Comparison of ENCODE assay signal across 13 cellular contexts in genomic region chr1:226722240-226722900, GRCh38. TPM values are rescaled to one million over a fixed set of nuclear protein-coding genes. Genes with fewer than 3 reads are reported as not detected.
DNase-seq lines count a peak whose midpoint lies in the region; ATAC-seq and TF ChIP-seq lines count a peak whose summit lies in the region.
"Had no signal": no experiment of that assay in that cellular context is flagged by ENCODE, and none has a peak within 500 bp of the region (broad histone marks: within the 10 kb centered on the region; RNA-seq: fewer than 3 reads in every experiment).

No MANE protein-coding gene starts in this region.

- H3K4me3 Mint-ChIP-seq in T-helper 2 cell treated with Interferon-gamma antibody and Interleukin-4, amounts not matched to agents 5 μg/mL and 100 μg/mL, for 36 hours: peak overlapping the region; percentile 64
- no peak overlapping the region for H3K4me3 Mint-ChIP-seq in stimulated activated memory B cell treated with anti-CD40 and anti-IgM and Interleukin-4, amounts not matched to agents 10 μg/mL and 1 μg/mL and 100 μg/mL, for 72 hours

- intact Hi-C loops in dorsolateral prefrontal cortex (cut with DNase I): no loop called here

- no peak for ATAC-seq in stimulated activated memory B cell treated with anti-CD40 and anti-IgM and Interleukin-4, amounts not matched to agents 10 μg/mL and 1 μg/mL and 100 μg/mL, for 72 hours
- ATAC-seq in HG03039 (IDR thresholded peaks at IDR 0.05; ENCODE audit: unreplicated experiment) (no peak), GM21619 (IDR thresholded peaks at IDR 0.05; ENCODE audit: unreplicated experiment) (no peak)
- ATAC-seq: psoas muscle had no signal

- no peak for DNase-seq in T-helper 2 cell treated with Interferon-gamma antibody and Interleukin-4, amounts not matched to agents 5 μg/mL and 100 μg/mL, for 36 hours (ENCODE audit: low spot score)
- no peak for DNase-seq in T-helper 2 cell
- DNase-seq in NCI-H526 treated with DMSO at 0.1 percent for 48 hours (lab: John Stamatoyannopoulos, UW): peak; percentile 27
- no peak for DNase-seq in dorsolateral prefrontal cortex
- no peak for DNase-seq in effector CD4-positive, alpha-beta T cell
- DNase-seq: colonic mucosa, psoas muscle had no signal

- H3K36me3 Mint-ChIP-seq in T-helper 2 cell treated with Interferon-gamma antibody and Interleukin-4, amounts not matched to agents 5 μg/mL and 100 μg/mL, for 36 hours (ENCODE audit: low read depth): peaks cover 58% of the 10 kb centered on the region
- peaks cover 48% of the 10 kb centered on the region for H3K36me3 Mint-ChIP-seq in stimulated activated memory B cell treated with anti-CD40 and anti-IgM and Interleukin-4, amounts not matched to agents 10 μg/mL and 1 μg/mL and 100 μg/mL, for 72 hours

- H3K4me1 Mint-ChIP-seq in T-helper 2 cell treated with Interferon-gamma antibody and Interleukin-4, amounts not matched to agents 5 μg/mL and 100 μg/mL, for 36 hours (ENCODE audit: low read depth): peaks cover 72% of the 10 kb centered on the region
- H3K4me1 Mint-ChIP-seq in stimulated activated memory B cell treated with anti-CD40 and anti-IgM and Interleukin-4, amounts not matched to agents 10 μg/mL and 1 μg/mL and 100 μg/mL, for 72 hours: peaks cover 67% of the 10 kb centered on the region

- H3K4me3 ChIP-seq in dorsolateral prefrontal cortex: no peak overlapping the region
- H3K4me3 ChIP-seq: colonic mucosa, left lung, psoas muscle, vagina had no signal

- no peaks in the 10 kb centered on the region for H3K27me3 Mint-ChIP-seq in T-helper 2 cell treated with Interferon-gamma antibody and Interleukin-4, amounts not matched to agents 5 μg/mL and 100 μg/mL, for 36 hours (ENCODE audit: low read depth)
- H3K27me3 Mint-ChIP-seq in stimulated activated memory B cell treated with anti-CD40 and anti-IgM and Interleukin-4, amounts not matched to agents 10 μg/mL and 1 μg/mL and 100 μg/mL, for 72 hours: no peaks in the 10 kb centered on the region

- no peaks in the 10 kb centered on the region for H3K9me3 Mint-ChIP-seq in T-helper 2 cell treated with Interferon-gamma antibody and Interleukin-4, amounts not matched to agents 5 μg/mL and 100 μg/mL, for 36 hours
- H3K9me3 Mint-ChIP-seq in stimulated activated memory B cell treated with anti-CD40 and anti-IgM and Interleukin-4, amounts not matched to agents 10 μg/mL and 1 μg/mL and 100 μg/mL, for 72 hours: no peaks in the 10 kb centered on the region

- H3K27ac Mint-ChIP-seq in T-helper 2 cell treated with Interferon-gamma antibody and Interleukin-4, amounts not matched to agents 5 μg/mL and 100 μg/mL, for 36 hours: peak overlapping the region; percentile 54
- peak overlapping the region; percentile 22 for H3K27ac Mint-ChIP-seq in stimulated activated memory B cell treated with anti-CD40 and anti-IgM and Interleukin-4, amounts not matched to agents 10 μg/mL and 1 μg/mL and 100 μg/mL, for 72 hours

- peak overlapping the region in 51 of 59 donors; percentile 3 to 100 (median 70) for H3K27ac ChIP-seq in dorsolateral prefrontal cortex
- H3K27ac ChIP-seq: colonic mucosa, KMS-11, left lung, psoas muscle had no signal

- no peaks in the 10 kb centered on the region for H3K27me3 ChIP-seq in dorsolateral prefrontal cortex
- H3K27me3 ChIP-seq: colonic mucosa, left lung, vagina had no signal

- no peak for TF ChIP-seq CTCF in dorsolateral prefrontal cortex (IDR thresholded peaks at IDR 0.05 in 54 of 56, conservative IDR thresholded peaks at IDR 0.05 in 2 of 56; ENCODE audit: low read depth in 1 of 56, partially characterized antibody in 56 of 56)

RNA-seq across cellular contexts. Expression of gene ITPKB, which starts 16.7 kb away (rescaled TPM):
- total RNA-seq in dorsolateral prefrontal cortex: 100 to 1,000 TPM in 108 of 120 experiments, 10 to 100 TPM in 12; 68.5 to 431 (median 142) TPM
